In genomic region chr12:120903382-120903817, GRCh38 we compare ENCODE assay signal across 8 cellular contexts. TPM values are rescaled to one million over a fixed set of nuclear protein-coding genes. Genes with fewer than 3 reads are reported as not detected.
A peak's percentile ranks its signal among the peaks of the same experiment; 100 is the strongest.
DNase-seq lines count a peak whose midpoint lies in the region; ATAC-seq and TF ChIP-seq lines count a peak whose summit lies in the region.

No MANE protein-coding gene starts in this region.

- H3K9ac ChIP-seq in DND-41 (ENCODE audit: low read depth, low read length) = peak overlapping the region; percentile 97

- H3K9me3 ChIP-seq in DND-41 (ENCODE audit: insufficient read depth, low read length, severe bottlenecking) = no peaks in the 10 kb centered on the region

- TF ChIP-seq CTCF in DND-41 (IDR thresholded peaks at IDR 0.05; ENCODE audit: borderline replicate concordance, extremely low read depth, low read length, poor library complexity, severe bottlenecking) = no peak

- peaks cover 33% of the 10 kb centered on the region for H4K20me1 ChIP-seq in DND-41 (ENCODE audit: insufficient read depth, low read length)

- H3K79me2 ChIP-seq in DND-41 (ENCODE audit: insufficient read depth, low read length) = peaks cover 56% of the 10 kb centered on the region

- H3K4me3 ChIP-seq in DND-41 (ENCODE audit: low read depth in 1 of 2, low read length in 2 of 2) = peak overlapping the region; percentile 83 to 100
- peak overlapping the region; percentile 86 for H3K4me3 ChIP-seq in Jurkat, Clone E6-1 (ENCODE audit: low read length)

- H3K4me1 ChIP-seq in DND-41 (ENCODE audit: insufficient read depth, low read length) = peaks cover 28% of the 10 kb centered on the region

- ATAC-seq in DND-41 (ENCODE audit: insufficient read depth, low read depth) (peak; percentile 37), GM21515 (IDR thresholded peaks at IDR 0.05; ENCODE audit: unreplicated experiment) (peak; percentile 47)
- peak; percentile 35 to 40 for ATAC-seq in activated CD4-positive, CD25-positive, alpha-beta regulatory T cell treated with anti-CD3 and anti-CD28 coated beads, Interleukin-2, amount 50 U/mL, for 24 hours

- no peaks in the 10 kb centered on the region for H3K27me3 ChIP-seq in DND-41 (ENCODE audit: insufficient read depth, low read length, poor library complexity)

- peak overlapping the region; percentile 70 for H3K4me2 ChIP-seq in DND-41 (ENCODE audit: insufficient read depth, low read length)

- H2AFZ ChIP-seq in DND-41 (ENCODE audit: low read depth, low read length) = peak overlapping the region; percentile 81

- DNase-seq in DND-41 = peak; percentile 68
- DNase-seq in Jurkat, Clone E6-1 (ENCODE audit: low read depth, low spot score) = peak; percentile 29
- peak; percentile 70 for DNase-seq in central memory CD4-positive, alpha-beta T cell
- peak; percentile 77 for DNase-seq in left kidney (ENCODE audit: low read depth, low spot score)
- peak; percentile 46 for DNase-seq in stimulated activated CD4-positive, alpha-beta T cell treated with anti-CD3 and anti-CD28 coated beads, Interleukin-2, amount 100 ng/mL, for 4 hours (ENCODE audit: low read depth)
- DNase-seq in cortex of kidney (lab: John Stamatoyannopoulos, UW) = no peak

- peaks cover 14% of the 10 kb centered on the region for H3K36me3 ChIP-seq in DND-41 (ENCODE audit: insufficient read depth, low read length)

- peak overlapping the region; percentile 84 for H3K27ac ChIP-seq in DND-41 (ENCODE audit: low read length)

RNA-seq across cellular contexts. Expression of gene SPPL3, which starts 0.8 kb away (rescaled TPM):
- polyA plus RNA-seq in Jurkat, Clone E6-1 (2012; ENCODE audit: insufficient read depth, insufficient read length) = 24.4 TPM
